Comparison of ENCODE assay signal across 26 cellular contexts in genomic region chr9:75692309-75692708, GRCh38.
"Had no signal": no experiment of that assay in that cellular context is flagged by ENCODE, and none has a peak within 500 bp of the region (broad histone marks: within the 10 kb centered on the region; RNA-seq: fewer than 3 reads in every experiment).

No MANE protein-coding gene starts in this region.

- H3K4me1 ChIP-seq: esophagus squamous epithelium, left lung, pancreas, right lobe of liver, suprapubic skin, transverse colon, upper lobe of right lung, uterus had no signal

- ATAC-seq: effector memory CD8-positive, alpha-beta T cell; heart right ventricle; left cardiac atrium; left lung; mucosa of descending colon; natural killer cell treated with Interleukin-12 subunit alpha and Interleukin-12 subunit beta and Interleukin-15 and Interleukin-18, amount 100 ng/mL, for 72 hours; pancreas; right lobe of liver; stimulated activated naive CD8-positive, alpha-beta T cell treated with anti-CD3 and anti-CD28 coated beads, Interleukin-15, amount 100 ng/mL, for 72 hours; upper lobe of right lung had no signal

- H3K27ac ChIP-seq: esophagus squamous epithelium, heart right ventricle, left lung, neutrophil, pancreas, right lobe of liver, suprapubic skin, transverse colon, upper lobe of right lung, uterus had no signal

- H3K4me3 ChIP-seq: esophagus squamous epithelium, heart right ventricle, left lung, mucosa of descending colon, pancreas, right lobe of liver, suprapubic skin, transverse colon, upper lobe of right lung, uterus had no signal

- H3K27me3 ChIP-seq: esophagus squamous epithelium, heart right ventricle, left lung, neutrophil, pancreas, right lobe of liver, suprapubic skin, transverse colon, upper lobe of right lung, uterus had no signal

- H3K36me3 ChIP-seq: esophagus squamous epithelium, heart right ventricle, left lung, neutrophil, pancreas, right lobe of liver, suprapubic skin, transverse colon, upper lobe of right lung, uterus had no signal

- H3K9me3 ChIP-seq: esophagus squamous epithelium, heart right ventricle, left lung, mucosa of descending colon, neutrophil, pancreas, right lobe of liver, suprapubic skin, transverse colon, upper lobe of right lung, uterus had no signal

- DNase-seq: effector memory CD8-positive, alpha-beta T cell; erythroblast; esophagus squamous epithelium; foreskin melanocyte; glutamatergic neuron; heart right ventricle; hippocampal formation; left cardiac atrium; left lung; mesenchymal stem cell; mucosa of descending colon; naive B cell; pancreas; right lobe of liver; small intestine; stimulated activated CD4-positive, alpha-beta T cell treated with anti-CD3 and anti-CD28 coated beads, Interleukin-1b, Interleukin-23, amount 100 ng/mL, for 48 hours; stimulated activated CD4-positive, alpha-beta T cell treated with anti-CD3 and anti-CD28 coated beads, Interleukin-4, amount 100 ng/mL, for 1 hour; stimulated activated CD8-positive, alpha-beta memory T cell treated with anti-CD3 and anti-CD28 coated beads, Interleukin-4, amount 100 ng/mL, for 48 hours; stimulated activated naive CD4-positive, alpha-beta T cell; stimulated activated naive CD8-positive, alpha-beta T cell treated with anti-CD3 and anti-CD28 coated beads, Interleukin-15, amount 100 ng/mL, for 72 hours; transverse colon; upper lobe of right lung; uterus had no signal
